In genomic region chr16:22971346-22971924, GRCh38 we compare ENCODE assay signal across 8 cellular contexts.
"Had no signal": no experiment of that assay in that cellular context is flagged by ENCODE, and none has a peak within 500 bp of the region (broad histone marks: within the 10 kb centered on the region; RNA-seq: fewer than 3 reads in every experiment).

No MANE protein-coding gene starts in this region.

- H3K27ac Mint-ChIP-seq: HFFc6 had no signal

- H3K9me3 Mint-ChIP-seq: GM23338, HFFc6 had no signal

- H3K4me3 ChIP-seq: GM23338, K562 had no signal

- DNase-seq: H9, HFFc6, IMR-90 had no signal

- H3K27ac ChIP-seq: HL-60 had no signal

- H3K4me3 Mint-ChIP-seq: GM23338, H9, HFFc6 had no signal

- ATAC-seq: HCT116, HepG2, K562 had no signal
